1 cellular context compared by ENCODE assay signal in the genomic region with DNA sequence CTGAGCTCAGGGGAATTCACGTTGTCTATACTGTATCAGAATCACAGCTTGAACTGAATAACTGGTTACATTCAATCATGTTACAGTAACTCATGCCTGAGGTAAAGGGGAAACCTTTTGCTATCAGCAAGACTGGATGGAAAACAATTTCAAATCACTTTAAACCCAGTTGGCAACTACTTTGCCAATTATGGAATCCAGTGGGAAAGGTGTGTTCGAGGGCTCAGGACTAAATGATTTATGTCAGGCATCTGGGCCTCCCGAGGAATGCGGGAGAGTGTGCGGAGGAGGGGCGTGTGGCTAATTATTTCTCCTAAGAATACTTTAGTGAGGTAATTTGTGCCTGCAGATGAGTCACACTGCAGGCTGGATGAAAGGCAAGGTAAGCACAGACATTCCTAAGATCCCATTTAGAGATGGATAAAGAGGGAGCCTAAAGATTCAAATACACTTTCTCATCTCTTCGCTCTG.
TF ChIP-seq lines count a peak whose summit lies in the region.

No MANE protein-coding gene starts in this region.

TF ChIP-seq in HEK293, 187 proteins besides CTCF, POLR2A, EP300 and RAD21 (continued from another document):
- 0 out of 2 replicates have a peak, but pooled peaks have one; percentile 11 for TF ChIP-seq ZBTB21 (tag by site-specific recombination; IDR thresholded peaks at IDR 0.05)
- TF ChIP-seq BCL11B (tag by site-specific recombination; IDR thresholded peaks at IDR 0.05; ENCODE audit: low read depth) = no peak
- no peak for TF ChIP-seq RBAK (tag by site-specific recombination; IDR thresholded peaks at IDR 0.05)
- no peak for TF ChIP-seq ZNF24 (tag by site-specific recombination; IDR thresholded peaks at IDR 0.05)
- TF ChIP-seq ZNF629 (tag by site-specific recombination; IDR thresholded peaks at IDR 0.05) = peak; percentile 65
- TF ChIP-seq ZNF558 (tag by site-specific recombination; IDR thresholded peaks at IDR 0.05) = no peak
- TF ChIP-seq ZNF202 (tag by site-specific recombination; IDR thresholded peaks at IDR 0.05; ENCODE audit: borderline replicate concordance) = no peak
- no peak for TF ChIP-seq ZNF48 (tag by site-specific recombination; IDR thresholded peaks at IDR 0.05)
- no peak for TF ChIP-seq ZNF324 (tag by site-specific recombination; IDR thresholded peaks at IDR 0.05)
- no peak for TF ChIP-seq ZNF221 (tag by site-specific recombination; IDR thresholded peaks at IDR 0.05; ENCODE audit: borderline replicate concordance)
- no peak for TF ChIP-seq ZNF19 (tag by site-specific recombination; IDR thresholded peaks at IDR 0.05; ENCODE audit: low read depth)
- TF ChIP-seq ZNF518A (tag by site-specific recombination; conservative IDR thresholded peaks at IDR 0.05; ENCODE audit: low read depth) = 0 out of 2 replicates have a peak, but pooled peaks have one; percentile 28
- no peak for TF ChIP-seq ZNF10 (tag by site-specific recombination; IDR thresholded peaks at IDR 0.05)
- TF ChIP-seq GLI2 (tag by site-specific recombination; IDR thresholded peaks at IDR 0.05; ENCODE audit: borderline replicate concordance, low read depth) = no peak
- peak; percentile 43; the same call in 1 of the 2 replicates for TF ChIP-seq IKZF3 (tag by site-specific recombination; IDR thresholded peaks at IDR 0.05)
- TF ChIP-seq ZBTB11 (tag by site-specific recombination; conservative IDR thresholded peaks at IDR 0.05; ENCODE audit: low read depth) = no peak
- no peak for TF ChIP-seq ZFP3 (tag by site-specific recombination; IDR thresholded peaks at IDR 0.05; ENCODE audit: low read depth)
- no peak for TF ChIP-seq PRDM6 (tag by site-specific recombination; IDR thresholded peaks at IDR 0.05)
- TF ChIP-seq PRDM1 (tag by site-specific recombination; IDR thresholded peaks at IDR 0.05) = peak; percentile 95
- TF ChIP-seq ZIC2 (tag by site-specific recombination; IDR thresholded peaks at IDR 0.05) = no peak
- peak; percentile 60 for TF ChIP-seq KLF17 (tag by site-specific recombination; IDR thresholded peaks at IDR 0.05)
- no peak for TF ChIP-seq ZBTB20 (tag by site-specific recombination; IDR thresholded peaks at IDR 0.05)
- peak; percentile 14; the same call in 1 of the 2 replicates for TF ChIP-seq KLF9 (tag by site-specific recombination; IDR thresholded peaks at IDR 0.05; ENCODE audit: low read depth)
- peak; percentile 96 for TF ChIP-seq SP7 (tag by site-specific recombination; IDR thresholded peaks at IDR 0.05)
- TF ChIP-seq MEIS1 (CRISPR knock-in tag; IDR thresholded peaks at IDR 0.05; ENCODE audit: borderline replicate concordance) = no peak; the same call in 1 of the 2 replicates
- no peak for TF ChIP-seq ZNF747 (tag by site-specific recombination; IDR thresholded peaks at IDR 0.05)
- TF ChIP-seq, protein P1, sequence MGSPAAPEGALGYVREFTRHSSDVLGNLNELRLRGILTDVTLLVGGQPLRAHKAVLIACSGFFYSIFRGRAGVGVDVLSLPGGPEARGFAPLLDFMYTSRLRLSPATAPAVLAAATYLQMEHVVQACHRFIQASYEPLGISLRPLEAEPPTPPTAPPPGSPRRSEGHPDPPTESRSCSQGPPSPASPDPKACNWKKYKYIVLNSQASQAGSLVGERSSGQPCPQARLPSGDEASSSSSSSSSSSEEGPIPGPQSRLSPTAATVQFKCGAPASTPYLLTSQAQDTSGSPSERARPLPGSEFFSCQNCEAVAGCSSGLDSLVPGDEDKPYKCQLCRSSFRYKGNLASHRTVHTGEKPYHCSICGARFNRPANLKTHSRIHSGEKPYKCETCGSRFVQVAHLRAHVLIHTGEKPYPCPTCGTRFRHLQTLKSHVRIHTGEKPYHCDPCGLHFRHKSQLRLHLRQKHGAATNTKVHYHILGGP (tag by site-specific recombination; IDR thresholded peaks at IDR 0.05) = peak; percentile 50; the same call in 1 of the 2 replicates
- TF ChIP-seq ZNF621 (tag by site-specific recombination; IDR thresholded peaks at IDR 0.05) = no peak
- no peak for TF ChIP-seq ZNF16 (tag by site-specific recombination; IDR thresholded peaks at IDR 0.05; ENCODE audit: low read depth)
- TF ChIP-seq OVOL3 (tag by site-specific recombination; IDR thresholded peaks at IDR 0.05) = no peak
- TF ChIP-seq, protein P2, sequence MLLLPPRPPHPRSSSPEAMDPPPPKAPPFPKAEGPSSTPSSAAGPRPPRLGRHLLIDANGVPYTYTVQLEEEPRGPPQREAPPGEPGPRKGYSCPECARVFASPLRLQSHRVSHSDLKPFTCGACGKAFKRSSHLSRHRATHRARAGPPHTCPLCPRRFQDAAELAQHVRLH (tag by site-specific recombination; IDR thresholded peaks at IDR 0.05) = no peak
- TF ChIP-seq ZNF830 (tag by site-specific recombination; IDR thresholded peaks at IDR 0.05; ENCODE audit: low read depth) = no peak
- no peak for TF ChIP-seq PRDM10 (tag by site-specific recombination; IDR thresholded peaks at IDR 0.05)
- TF ChIP-seq ZNF132 (tag by site-specific recombination; IDR thresholded peaks at IDR 0.05; ENCODE audit: borderline replicate concordance) = no peak
- no peak for TF ChIP-seq ZNF133 (tag by site-specific recombination; IDR thresholded peaks at IDR 0.05)
- no peak for TF ChIP-seq ZBTB10 (tag by site-specific recombination; IDR thresholded peaks at IDR 0.05)
TF ChIP-seq in HEK293: peak in this region for 40.
